In the genomic region with DNA sequence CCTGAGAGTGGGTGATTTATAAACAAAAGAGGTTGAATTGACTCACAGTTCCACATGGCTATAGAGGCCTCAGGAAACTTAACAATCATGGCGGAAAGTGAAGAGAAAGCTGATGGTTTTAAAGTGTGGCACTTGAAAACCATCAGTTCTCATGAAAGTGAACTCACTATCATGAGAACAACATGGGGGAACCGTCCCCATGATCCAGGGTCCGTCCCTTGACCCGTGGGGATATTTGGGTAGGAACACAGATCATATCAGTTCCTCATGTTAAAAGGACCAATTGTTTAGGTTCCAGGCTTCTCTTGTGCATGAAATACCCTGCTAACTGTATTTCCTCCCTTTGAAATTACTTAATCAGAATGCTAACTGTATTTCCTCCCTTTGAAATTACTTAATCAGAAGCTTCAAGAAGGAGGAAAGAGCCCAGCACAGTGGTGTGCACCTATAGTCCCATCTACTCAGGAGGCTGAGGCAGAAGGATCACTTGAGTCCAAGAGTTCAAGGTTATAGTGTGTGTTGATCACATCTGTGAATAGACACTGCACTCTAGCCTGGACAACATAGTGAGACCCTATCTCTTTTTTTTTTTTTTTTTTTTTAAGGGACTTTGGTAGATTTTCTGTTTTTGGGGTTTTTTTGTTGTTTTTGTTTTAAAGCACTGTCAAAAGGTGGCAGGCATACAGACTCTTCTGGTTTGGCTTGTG, we compare ENCODE assay signal across 14 cellular contexts. TPM values are rescaled to one million over a fixed set of nuclear protein-coding genes. Genes with fewer than 3 reads are reported as not detected.
DNase-seq lines count a peak whose midpoint lies in the region; ATAC-seq and TF ChIP-seq lines count a peak whose summit lies in the region.
"Had no signal": no experiment of that assay in that cellular context is flagged by ENCODE, and none has a peak within 500 bp of the region (broad histone marks: within the 10 kb centered on the region; RNA-seq: fewer than 3 reads in every experiment).

No MANE protein-coding gene starts in this region.

- ATAC-seq in CD4-positive, alpha-beta T cell (ENCODE audit: poor library complexity), result no peak
- ATAC-seq in naive thymus-derived CD4-positive, alpha-beta T cell, result peak; percentile 12
- ATAC-seq: A549, GM12878, HCT116 had no signal

- no peaks in the 10 kb centered on the region for H3K27me3 Mint-ChIP-seq in CD4-positive, alpha-beta T cell
- no peaks in the 10 kb centered on the region for H3K27me3 Mint-ChIP-seq in naive thymus-derived CD4-positive, alpha-beta T cell
- H3K27me3 Mint-ChIP-seq: CD4-positive, CD25-positive, alpha-beta regulatory T cell had no signal

- CTCF ChIA-PET in CD4-positive, alpha-beta T cell (lab: Charles Lee), result interaction anchor here (1.2 kb wide), 1 partner anchor 12 kb away, joined by 5 read pairs; no protein-coding TSS in a partner anchor
- CTCF ChIA-PET in naive thymus-derived CD4-positive, alpha-beta T cell (lab: Charles Lee), result interaction anchor here (1.1 kb wide), 1 partner anchor 9 kb away, joined by 6 read pairs; no protein-coding TSS in a partner anchor
- CTCF ChIA-PET in A673 (lab: Charles Lee), result no interaction called here

- POLR2A ChIA-PET in CD4-positive, alpha-beta T cell (lab: Charles Lee), result interaction anchor here (1.2 kb wide), 1 partner anchor 22 kb away, joined by 3 read pairs; no protein-coding TSS in a partner anchor
- POLR2A ChIA-PET in naive thymus-derived CD4-positive, alpha-beta T cell (lab: Charles Lee), result no interaction called here
- POLR2A ChIA-PET in A673 (lab: Charles Lee; ENCODE audit: low non-redundant PET), result no interaction called here

- H3K36me3 Mint-ChIP-seq in CD4-positive, alpha-beta T cell (ENCODE audit: low read depth), result peaks cover 87% of the 10 kb centered on the region
- H3K36me3 Mint-ChIP-seq in naive thymus-derived CD4-positive, alpha-beta T cell, result peaks cover 4 to 55% (median 23%) of the 10 kb centered on the region in 5 donors

- intact Hi-C loops in CD4-positive, alpha-beta T cell (cut with DNase I, micrococcal nuclease), result no loop called here
- intact Hi-C loops in naive thymus-derived CD4-positive, alpha-beta T cell (cut with micrococcal nuclease), result no loop called here
- intact Hi-C loops in A673 (cut with micrococcal nuclease; ENCODE audit: unreplicated experiment), result loop anchor here (5.0 kb wide), 1 partner anchor 164 kb away; no protein-coding TSS in a partner anchor

- peak overlapping the region; percentile 55 for H3K27ac Mint-ChIP-seq in CD4-positive, alpha-beta T cell
- H3K27ac Mint-ChIP-seq in naive thymus-derived CD4-positive, alpha-beta T cell, result peak overlapping the region in 1 of 9 donors; percentile 67

- peaks cover 18% of the 10 kb centered on the region for H3K4me1 Mint-ChIP-seq in CD4-positive, alpha-beta T cell (ENCODE audit: low read depth)
- peaks cover 0 to 28% (median 17%) of the 10 kb centered on the region in 7 donors for H3K4me1 Mint-ChIP-seq in naive thymus-derived CD4-positive, alpha-beta T cell

- no TSS peak for BruUV-seq in A673 (replicated peaks; lab: Mats Ljungman, UMichigan)

- DNase-seq in CD4-positive, alpha-beta T cell, result no peak
- peak; percentile 10 to 26 for DNase-seq in HL-60 (ENCODE audit: low read depth in 1 of 2, low spot score in 1 of 2)
- DNase-seq in dermis blood vessel endothelial cell, result peak; percentile 56
- DNase-seq in naive thymus-derived CD4-positive, alpha-beta T cell, result no peak
- no peak for DNase-seq in iPS-NIHi11 (ENCODE audit: low spot score)
- DNase-seq in epidermal melanocyte (ENCODE audit: insufficient read length, low spot score), result no peak
- DNase-seq in A673 (ENCODE audit: low spot score), result no peak
- DNase-seq in NCI-H1417 (lab: John Stamatoyannopoulos, UW), result no peak
- DNase-seq: CD4-positive, CD25-positive, alpha-beta regulatory T cell; DMS79 had no signal

- no peak overlapping the region for H3K4me3 ChIP-seq in HL-60 (replicated peaks; ENCODE audit: insufficient read depth, low read length)
- H3K4me3 ChIP-seq in naive thymus-derived CD4-positive, alpha-beta T cell (ENCODE audit: low read length), result no peak overlapping the region
- H3K4me3 ChIP-seq in A673 (ENCODE audit: low read depth, low read length, poor library complexity, severe bottlenecking), result no peak overlapping the region
- H3K4me3 ChIP-seq: A549, BLaER1, GM12878 had no signal

- H3K9me3 Mint-ChIP-seq in CD4-positive, alpha-beta T cell, result no peaks in the 10 kb centered on the region
- H3K9me3 Mint-ChIP-seq in naive thymus-derived CD4-positive, alpha-beta T cell, result peaks cover 0 to 4% (median 0%) of the 10 kb centered on the region in 11 donors
- H3K9me3 Mint-ChIP-seq: CD4-positive, CD25-positive, alpha-beta regulatory T cell had no signal

- no peak overlapping the region for H3K4me3 Mint-ChIP-seq in CD4-positive, alpha-beta T cell
- no peak overlapping the region for H3K4me3 Mint-ChIP-seq in naive thymus-derived CD4-positive, alpha-beta T cell
- H3K4me3 Mint-ChIP-seq: CD4-positive, CD25-positive, alpha-beta regulatory T cell had no signal

- no peaks in the 10 kb centered on the region for H3K27me3 ChIP-seq in CD4-positive, alpha-beta T cell (ENCODE audit: control insufficient read depth, insufficient read depth, low read length)
- no peaks in the 10 kb centered on the region for H3K27me3 ChIP-seq in HL-60 (ENCODE audit: insufficient read depth, poor library complexity, severe bottlenecking)
- no peaks in the 10 kb centered on the region for H3K27me3 ChIP-seq in naive thymus-derived CD4-positive, alpha-beta T cell (ENCODE audit: control insufficient read depth in 2 of 2, insufficient read depth in 2 of 2, low read length in 2 of 2)
- H3K27me3 ChIP-seq in A673 (replicated peaks; ENCODE audit: insufficient read depth, low read depth, low read length, poor library complexity), result no peaks in the 10 kb centered on the region
- H3K27me3 ChIP-seq: BLaER1 had no signal

- TF ChIP-seq CTCF in CD4-positive, alpha-beta T cell (IDR thresholded peaks at IDR 0.05), result no peak
- TF ChIP-seq CTCF in HL-60 (IDR thresholded peaks at IDR 0.05; ENCODE audit: insufficient read depth, low read length), result no peak
- no peak for TF ChIP-seq CTCF in A673 (conservative IDR thresholded peaks at IDR 0.05; ENCODE audit: low read depth, low read length)

- no peak overlapping the region for H3K27ac ChIP-seq in CD4-positive, alpha-beta T cell (ENCODE audit: low read depth, low read length)
- peak overlapping the region; percentile 40 for H3K27ac ChIP-seq in HL-60 (replicated peaks)
- no peak overlapping the region for H3K27ac ChIP-seq in naive thymus-derived CD4-positive, alpha-beta T cell (ENCODE audit: low read depth, low read length)
- no peak overlapping the region for H3K27ac ChIP-seq in A673 (ENCODE audit: low read depth, low read length, poor library complexity, severe bottlenecking)
- H3K27ac ChIP-seq: A549, BLaER1 had no signal

- H3K9me3 ChIP-seq in CD4-positive, alpha-beta T cell (ENCODE audit: control insufficient read depth, low read length), result no peaks in the 10 kb centered on the region
- no peaks in the 10 kb centered on the region for H3K9me3 ChIP-seq in naive thymus-derived CD4-positive, alpha-beta T cell (ENCODE audit: control insufficient read depth in 2 of 3, low read length in 3 of 3)
- H3K9me3 ChIP-seq in A673 (ENCODE audit: low read depth, low read length, poor library complexity, severe bottlenecking), result no peaks in the 10 kb centered on the region
- H3K9me3 ChIP-seq: A549, BLaER1 had no signal

- no peaks in the 10 kb centered on the region for H3K4me1 ChIP-seq in naive thymus-derived CD4-positive, alpha-beta T cell (ENCODE audit: control insufficient read depth in 2 of 2, insufficient read depth in 2 of 2, low read length in 2 of 2)
- peaks cover 17% of the 10 kb centered on the region for H3K4me1 ChIP-seq in A673 (ENCODE audit: insufficient read depth, low read length, poor library complexity, severe bottlenecking)
- H3K4me1 ChIP-seq: A549, BLaER1 had no signal

- peaks cover 0 to 46% (median 8%) of the 10 kb centered on the region in 3 experiments for H3K36me3 ChIP-seq in naive thymus-derived CD4-positive, alpha-beta T cell (ENCODE audit: control insufficient read depth in 2 of 3, insufficient read depth in 3 of 3, low read length in 3 of 3)
- peaks cover 28% of the 10 kb centered on the region for H3K36me3 ChIP-seq in A673 (ENCODE audit: insufficient read depth, low read length, poor library complexity, severe bottlenecking)

RNA-seq across cellular contexts. Expression of gene TTC1, which starts 24.8 kb away (rescaled TPM):
- total RNA-seq in CD4-positive, alpha-beta T cell, result 10 to 100 TPM; 15.9 to 16.3 TPM
- total RNA-seq in dermis blood vessel endothelial cell, result 56.7 and 74.8 TPM in 2 replicates
- 10 to 100 TPM; 24.3 to 56.5 (median 41.7) TPM for total RNA-seq in naive thymus-derived CD4-positive, alpha-beta T cell
- 10 to 100 TPM; 78.2 to 86.4 TPM for polyA plus RNA-seq in naive thymus-derived CD4-positive, alpha-beta T cell
- 61.1 and 66.5 TPM in 2 replicates for total RNA-seq in A673 (2021)

Comparison
In these comparisons a context has a peak if more than half of its experiments do, and no peak if none do; other contexts are left out.
1. DNase-seq: peak in HL-60 (2 of 2) and dermis blood vessel endothelial cell (single experiment); none in CD4-positive, alpha-beta T cell (0 of 10), naive thymus-derived CD4-positive, alpha-beta T cell (0 of 9), iPS-NIHi11 (single experiment), epidermal melanocyte (single experiment), A673 (single experiment) and NCI-H1417 (0 of 3).